ENCODE assay signal across 21 cellular contexts in genomic region chr17:11768106-11768505, GRCh38.
A peak's percentile ranks its signal among the peaks of the same experiment; 100 is the strongest.
DNase-seq lines count a peak whose midpoint lies in the region; ATAC-seq and TF ChIP-seq lines count a peak whose summit lies in the region.
"Had no signal": no experiment of that assay in that cellular context is flagged by ENCODE, and none has a peak within 500 bp of the region (broad histone marks: within the 10 kb centered on the region; RNA-seq: fewer than 3 reads in every experiment).

No MANE protein-coding gene starts in this region.

- no peaks in the 10 kb centered on the region for H3K23me2 ChIP-seq in H9 (ENCODE audit: insufficient read length, low read depth, low read length, poor library complexity, severe bottlenecking)

- TF ChIP-seq CTCF in H9 (conservative IDR thresholded peaks at IDR 0.05) (no peak), upper lobe of right lung (IDR thresholded peaks at IDR 0.05) (no peak)

- H4K8ac ChIP-seq in H9 (replicated peaks; ENCODE audit: insufficient read length, low read depth, low read length) (no peak overlapping the region), neuronal stem cell (ENCODE audit: low read depth, low read length) (no peak overlapping the region)

- H4K91ac ChIP-seq in H9 (ENCODE audit: insufficient read length, low read depth, low read length) (no peak overlapping the region), neuronal stem cell (ENCODE audit: low read depth, low read length, poor library complexity) (peak overlapping the region; percentile 66)

- no peaks in the 10 kb centered on the region for H3K9me3 ChIP-seq in H9 (ENCODE audit: control insufficient read depth, low read depth, low read length)
- H3K9me3 ChIP-seq in neuronal stem cell (replicated peaks in 1 of 2; ENCODE audit: control insufficient read depth in 2 of 2, insufficient read depth in 1 of 2, low read depth in 1 of 2, low read length in 2 of 2) = no peaks in the 10 kb centered on the region
- H3K9me3 ChIP-seq in upper lobe of right lung = no peaks in the 10 kb centered on the region
- H3K9me3 ChIP-seq: A549; BLaER1 treated with 17β-estradiol and CSF1 and Interleukin-3, amounts not matched to agents 10 nM and 100 nM; Caco-2 had no signal

- ATAC-seq in upper lobe of right lung (peak; percentile 33), GM21447 (IDR thresholded peaks at IDR 0.05; ENCODE audit: unreplicated experiment) (no peak)
- ATAC-seq: A549; CD8-positive, alpha-beta T cell; GM12878 had no signal

- H3K4me1 ChIP-seq in H9 (ENCODE audit: insufficient read depth, low read length) (no peaks in the 10 kb centered on the region), neuronal stem cell (ENCODE audit: control insufficient read depth in 2 of 2, insufficient read depth in 1 of 2, low read depth in 1 of 2, low read length in 2 of 2) (no peaks in the 10 kb centered on the region), upper lobe of right lung (no peaks in the 10 kb centered on the region)
- H3K4me1 ChIP-seq: A549, Caco-2 had no signal

- no CpG with 5 or more reads among the region's 11 CpGs for WGBS in H9 (ENCODE audit: extremely low coverage, insufficient read length, low lambda C conversion rate)
- WGBS in neuronal stem cell (ENCODE audit: extremely low coverage in 2 of 2, insufficient read length in 2 of 2, insufficient replicate concordance in 1 of 2), 2 donors = no CpG with 5 or more reads among the region's 11 CpGs

- H3K79me1 ChIP-seq in H9 (ENCODE audit: insufficient read depth, low read depth, low read length, poor library complexity, severe bottlenecking) (no peaks in the 10 kb centered on the region), neuronal stem cell (ENCODE audit: low read depth, low read length) (no peaks in the 10 kb centered on the region)

- no peaks in the 10 kb centered on the region for H3K36me3 ChIP-seq in neuronal stem cell (replicated peaks in 1 of 2; ENCODE audit: control insufficient read depth in 2 of 2, insufficient read depth in 2 of 2, low read length in 2 of 2)
- H3K36me3 ChIP-seq in upper lobe of right lung = no peaks in the 10 kb centered on the region
- H3K36me3 ChIP-seq: BLaER1 treated with 17β-estradiol and CSF1 and Interleukin-3, amounts not matched to agents 10 nM and 100 nM had no signal

- H2BK120ac ChIP-seq in H9 (ENCODE audit: low read depth, low read length, poor library complexity, severe bottlenecking) = no peak overlapping the region
- no peak overlapping the region for H2BK120ac ChIP-seq in neuronal stem cell (ENCODE audit: low read depth, low read length)

- no peak overlapping the region for H4K5ac ChIP-seq in H9 (ENCODE audit: insufficient read length, low read depth, low read length)

- H3K23ac ChIP-seq in H9 (ENCODE audit: insufficient read length, low read depth, low read length) = no peak overlapping the region
- H3K23ac ChIP-seq in neuronal stem cell (ENCODE audit: low read depth, low read length, poor library complexity) = no peak overlapping the region

- no peak overlapping the region for H3K4ac ChIP-seq in H9 (ENCODE audit: low read depth, low read length)
- no peak overlapping the region for H3K4ac ChIP-seq in neuronal stem cell (ENCODE audit: low read length)

- H2BK15ac ChIP-seq in H9 (ENCODE audit: low read depth, low read length) (no peak overlapping the region), neuronal stem cell (ENCODE audit: low read length) (no peak overlapping the region)

- H2AK5ac ChIP-seq in H9 (ENCODE audit: insufficient read length, low read length) (no peak overlapping the region), neuronal stem cell (ENCODE audit: low read depth, low read length) (no peak overlapping the region)

- H3K9me3 Mint-ChIP-seq in H9 = no peaks in the 10 kb centered on the region
- H3K9me3 Mint-ChIP-seq: CD8-positive, alpha-beta T cell had no signal

- no peak overlapping the region for H3K9ac ChIP-seq in H9 (ENCODE audit: extremely low read depth, insufficient read length, low read length)
- peak overlapping the region; percentile 12 for H3K9ac ChIP-seq in neuronal stem cell (ENCODE audit: low read depth, low read length, poor library complexity)
- H3K9ac ChIP-seq: BLaER1 treated with 17β-estradiol and CSF1 and Interleukin-3, amounts not matched to agents 10 nM and 100 nM had no signal

- intact Hi-C loops in upper lobe of right lung (cut with DNase I) = no loop called here

- no peak overlapping the region for H3K4me3 ChIP-seq in neuronal stem cell (ENCODE audit: low read length in 2 of 2)
- H3K4me3 ChIP-seq in upper lobe of right lung = no peak overlapping the region
- H3K4me3 ChIP-seq: A549; BLaER1 treated with 17β-estradiol and CSF1 and Interleukin-3, amounts not matched to agents 10 nM and 100 nM; GM12878 had no signal

- no peak overlapping the region for H3T11ph ChIP-seq in H9 (ENCODE audit: low read length)

- H3K27me3 ChIP-seq in H9 (ENCODE audit: insufficient read depth, low read length) (no peaks in the 10 kb centered on the region), neuronal stem cell (ENCODE audit: control insufficient read depth in 3 of 3, insufficient read depth in 3 of 3, low read depth in 1 of 3, low read length in 3 of 3) (no peaks in the 10 kb centered on the region), upper lobe of right lung (no peaks in the 10 kb centered on the region)
- H3K27me3 ChIP-seq: BLaER1 treated with 17β-estradiol and CSF1 and Interleukin-3, amounts not matched to agents 10 nM and 100 nM had no signal

- H2BK20ac ChIP-seq in H9 (ENCODE audit: low read depth, low read length, poor library complexity, severe bottlenecking) = no peak overlapping the region

- DNase-seq in H9 = no peak
- no peak for DNase-seq in neuronal stem cell (ENCODE audit: low spot score)
- no peak for DNase-seq in upper lobe of right lung
- DNase-seq in DMS153 (lab: John Stamatoyannopoulos, UW) = no peak
- DNase-seq: AML-193; Caco-2; Calu3; CD4-positive, alpha-beta T cell; CD8-positive, alpha-beta T cell; DMS53; DMS79; DND-41; EL; GDM1 had no signal

- no peak overlapping the region for H3K4me3 Mint-ChIP-seq in H9
- H3K4me3 Mint-ChIP-seq: B cell; CD4-positive, alpha-beta T cell; CD8-positive, alpha-beta T cell had no signal

- H3K4me2 ChIP-seq in H9 (ENCODE audit: insufficient read depth, insufficient read length, low read length) (no peak overlapping the region), neuronal stem cell (ENCODE audit: insufficient read depth, low read length, poor library complexity, severe bottlenecking) (no peak overlapping the region)
- H3K4me2 ChIP-seq: A549; BLaER1 treated with 17β-estradiol and CSF1 and Interleukin-3, amounts not matched to agents 10 nM and 100 nM had no signal

- H4K20me1 ChIP-seq in H9 (ENCODE audit: control insufficient read depth, insufficient read depth, insufficient read length) = no peaks in the 10 kb centered on the region
- H4K20me1 ChIP-seq: BLaER1 treated with 17β-estradiol and CSF1 and Interleukin-3, amounts not matched to agents 10 nM and 100 nM had no signal

- no peaks in the 10 kb centered on the region for H3K27me3 Mint-ChIP-seq in H9 (ENCODE audit: low read depth)
- H3K27me3 Mint-ChIP-seq: B cell; CD4-positive, alpha-beta T cell had no signal

- H3K14ac ChIP-seq in H9 (ENCODE audit: insufficient read depth, low read length) (no peak overlapping the region), neuronal stem cell (ENCODE audit: low read length) (no peak overlapping the region)

- no peak overlapping the region for H2BK12ac ChIP-seq in H9 (ENCODE audit: insufficient read length, low read depth, low read length)
- H2BK12ac ChIP-seq in neuronal stem cell (ENCODE audit: low read length) = peak overlapping the region; percentile 63

- no peak overlapping the region for H3K18ac ChIP-seq in H9 (ENCODE audit: insufficient read length, low read depth, low read length)
- no peak overlapping the region for H3K18ac ChIP-seq in neuronal stem cell (ENCODE audit: low read length)

- H3K4me1 Mint-ChIP-seq in H9 = no peaks in the 10 kb centered on the region; a peak in 1 of 4 replicates
- H3K4me1 Mint-ChIP-seq: B cell had no signal

- H3K36me3 Mint-ChIP-seq in H9 (ENCODE audit: insufficient read depth in 1 of 3, low read depth in 3 of 3) = no peaks in the 10 kb centered on the region
- H3K36me3 Mint-ChIP-seq: CD8-positive, alpha-beta T cell had no signal

- H3K27ac Mint-ChIP-seq in H9 = no peak overlapping the region
- H3K27ac Mint-ChIP-seq: B cell; CD4-positive, alpha-beta T cell; CD8-positive, alpha-beta T cell had no signal

- H2BK5ac ChIP-seq in H9 (ENCODE audit: insufficient read length, low read length) (no peak overlapping the region), neuronal stem cell (ENCODE audit: low read length) (no peak overlapping the region)

- peak overlapping the region; percentile 8 for H3K56ac ChIP-seq in H9 (ENCODE audit: insufficient read length, low read depth, low read length)

- H3K27ac ChIP-seq in H9 (ENCODE audit: insufficient read length, low read depth, low read length) = no peak overlapping the region
- no peak overlapping the region for H3K27ac ChIP-seq in neuronal stem cell (replicated peaks; ENCODE audit: low read length)
- no peak overlapping the region for H3K27ac ChIP-seq in upper lobe of right lung
- H3K27ac ChIP-seq: 22Rv1; A549; BLaER1 treated with 17β-estradiol and CSF1 and Interleukin-3, amounts not matched to agents 10 nM and 100 nM; C4-2B had no signal

- H3K79me2 ChIP-seq in H9 (ENCODE audit: insufficient read depth, low read length) = no peaks in the 10 kb centered on the region

- no peak overlapping the region for H2AFZ ChIP-seq in H9 (ENCODE audit: low read length)
- H2AFZ ChIP-seq in neuronal stem cell (ENCODE audit: low read length) = no peak overlapping the region
